Comparison of ENCODE assay signal across 19 cellular contexts in genomic region chr14:97791906-97792305, GRCh38.
"Had no signal": no experiment of that assay in that cellular context is flagged by ENCODE, and none has a peak within 500 bp of the region (broad histone marks: within the 10 kb centered on the region; RNA-seq: fewer than 3 reads in every experiment).

No MANE protein-coding gene starts in this region.

- H3K4me1 Mint-ChIP-seq: mesothelial cell of epicardium had no signal

- H3K36me3 Mint-ChIP-seq: mesothelial cell of epicardium had no signal

- H3K27me3 ChIP-seq: foreskin keratinocyte, heart left ventricle, hepatocyte, left lung had no signal

- H3K27ac Mint-ChIP-seq: mesothelial cell of epicardium had no signal

- H3K9me3 Mint-ChIP-seq: mesothelial cell of epicardium had no signal

- H3K4me1 ChIP-seq: foreskin keratinocyte, gastroesophageal sphincter, heart left ventricle, left lung, lower lobe of right lung had no signal

- H3K27ac ChIP-seq: coronary artery, dorsolateral prefrontal cortex, epithelial cell of prostate, foreskin keratinocyte, gastroesophageal sphincter, heart left ventricle, hepatocyte, left lung, lower lobe of right lung had no signal

- H3K36me3 ChIP-seq: gastroesophageal sphincter, heart left ventricle, left lung, lower lobe of right lung had no signal

- H3K79me2 ChIP-seq: hepatocyte had no signal

- H3K9me3 ChIP-seq: gastroesophageal sphincter, heart left ventricle, left lung, lower lobe of right lung, mucosa of descending colon had no signal

- H3K4me3 Mint-ChIP-seq: mesothelial cell of epicardium had no signal

- DNase-seq: dermis blood vessel endothelial cell; dorsolateral prefrontal cortex; effector CD4-positive, alpha-beta T cell; effector memory CD4-positive, alpha-beta T cell; erythroblast; foreskin keratinocyte; heart left ventricle; hypothalamus; left cardiac atrium; left lung; left ventricle myocardium superior; lower lobe of right lung; mesenchymal stem cell; mucosa of descending colon had no signal

- H2AFZ ChIP-seq: hepatocyte had no signal

- H3K4me3 ChIP-seq: coronary artery, dorsolateral prefrontal cortex, gastroesophageal sphincter, heart left ventricle, hepatocyte, left lung, lower lobe of right lung, mucosa of descending colon had no signal

- H3K4me2 ChIP-seq: hepatocyte had no signal
